Comparison of ENCODE assay signal across 13 cellular contexts in the genomic region with DNA sequence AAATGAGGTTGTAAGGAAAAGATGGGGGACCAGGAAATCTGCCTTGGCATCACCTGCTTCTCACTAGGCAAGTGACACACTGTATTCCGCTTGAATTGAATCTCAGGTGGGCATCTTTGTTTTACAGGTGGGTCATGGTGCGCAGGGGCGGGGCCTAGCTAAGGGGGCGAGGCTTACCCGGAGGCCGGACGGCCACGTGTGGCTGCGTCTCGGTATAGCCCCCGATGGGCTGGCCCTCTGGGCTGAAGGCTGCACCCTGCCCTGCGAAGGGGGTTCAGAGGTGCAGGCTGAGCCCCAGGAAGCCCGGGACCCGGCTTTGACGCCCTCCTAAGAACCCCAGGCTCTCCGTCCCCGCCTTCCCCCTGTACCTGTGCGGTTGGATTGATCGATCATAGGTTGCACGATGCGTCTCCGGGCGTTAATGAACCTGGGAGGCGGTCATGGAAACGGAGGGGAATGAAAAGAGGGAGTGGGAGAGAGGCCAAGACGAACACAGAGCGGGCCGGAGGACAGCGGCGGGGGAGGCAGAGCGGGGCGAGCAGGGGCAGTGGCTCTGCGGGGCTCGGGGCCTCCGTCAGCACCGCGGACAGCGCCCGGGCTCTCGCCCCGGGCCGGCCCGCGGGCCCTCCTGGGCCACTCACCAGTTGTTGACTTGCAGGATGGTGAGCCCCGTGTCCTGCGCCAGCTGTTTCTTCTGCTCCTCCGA. TPM values are rescaled to one million over a fixed set of nuclear protein-coding genes. Genes with fewer than 3 reads are reported as not detected.
DNase-seq lines count a peak whose midpoint lies in the region; ATAC-seq and TF ChIP-seq lines count a peak whose summit lies in the region.
"Had no signal": no experiment of that assay in that cellular context is flagged by ENCODE, and none has a peak within 500 bp of the region (broad histone marks: within the 10 kb centered on the region; RNA-seq: fewer than 3 reads in every experiment).

No MANE protein-coding gene starts in this region.

- WGBS in H9 (ENCODE audit: extremely low coverage, insufficient read length, low lambda C conversion rate) = no CpG with 5 or more reads among the region's 47 CpGs
- 18% methylated on average over 47 of the region's 47 CpGs for WGBS in liver

- H3K4me3 Mint-ChIP-seq in CD8-positive, alpha-beta T cell = no peak overlapping the region
- peak overlapping the region; percentile 51 to 81 for H3K4me3 Mint-ChIP-seq in H9
- no peak overlapping the region for H3K4me3 Mint-ChIP-seq in activated naive CD8-positive, alpha-beta T cell treated with anti-CD3 and anti-CD28 coated beads, Interleukin-2, amount 50 U/mL, for 24 hours
- H3K4me3 Mint-ChIP-seq: CD4-positive, alpha-beta memory T cell had no signal

- no peak overlapping the region for H3K27ac Mint-ChIP-seq in CD8-positive, alpha-beta T cell
- H3K27ac Mint-ChIP-seq in H9 = no peak overlapping the region; a peak in 2 of 7 replicates
- H3K27ac Mint-ChIP-seq in activated naive CD8-positive, alpha-beta T cell treated with anti-CD3 and anti-CD28 coated beads, Interleukin-2, amount 50 U/mL, for 24 hours = no peak overlapping the region
- H3K27ac Mint-ChIP-seq: CD4-positive, alpha-beta memory T cell had no signal

- no peak for TF ChIP-seq CTCF in CD8-positive, alpha-beta T cell (IDR thresholded peaks at IDR 0.05)
- TF ChIP-seq CTCF in H9 (conservative IDR thresholded peaks at IDR 0.05) (no peak), liver (IDR thresholded peaks at IDR 0.05; ENCODE audit: low read depth, low read length, missing input control) (no peak)

- no peak overlapping the region for H4K5ac ChIP-seq in H9 (ENCODE audit: insufficient read length, low read depth, low read length)

- CTCF ChIA-PET in CD8-positive, alpha-beta T cell (lab: Charles Lee) = no interaction called here

- no peak overlapping the region for H3K4me3 ChIP-seq in CD8-positive, alpha-beta T cell (ENCODE audit: low read depth, low read length)
- no peak overlapping the region for H3K4me3 ChIP-seq in liver (ENCODE audit: low read depth in 1 of 3, low read length in 3 of 3)
- H3K4me3 ChIP-seq: tibial nerve had no signal

- H3K23me2 ChIP-seq in H9 (ENCODE audit: insufficient read length, low read depth, low read length, poor library complexity, severe bottlenecking) = peaks cover 4% of the 10 kb centered on the region

- no peak overlapping the region for H3K18ac ChIP-seq in H9 (ENCODE audit: insufficient read length, low read depth, low read length)

- H3K4me2 ChIP-seq in H9 (ENCODE audit: insufficient read depth, insufficient read length, low read length) = peak overlapping the region; percentile 94

- H2BK15ac ChIP-seq in H9 (ENCODE audit: low read depth, low read length) = no peak overlapping the region

- H3K27me3 ChIP-seq in CD8-positive, alpha-beta T cell (ENCODE audit: insufficient read depth, low read length) = no peaks in the 10 kb centered on the region
- no peaks in the 10 kb centered on the region for H3K27me3 ChIP-seq in H9 (ENCODE audit: insufficient read depth, low read length)
- H3K27me3 ChIP-seq in liver (ENCODE audit: control insufficient read depth in 4 of 4, insufficient read depth in 4 of 4, low read length in 3 of 4) = peaks cover 0 to 7% (median 2%) of the 10 kb centered on the region in 4 donors

- no peak overlapping the region for H3K56ac ChIP-seq in H9 (ENCODE audit: insufficient read length, low read depth, low read length)

- H3K4me1 ChIP-seq in CD8-positive, alpha-beta T cell (ENCODE audit: insufficient read depth, low read length) = no peaks in the 10 kb centered on the region
- no peaks in the 10 kb centered on the region; the same call in 1 of the 2 replicates for H3K4me1 ChIP-seq in H9 (ENCODE audit: insufficient read depth, low read length)
- H3K4me1 ChIP-seq in liver (ENCODE audit: control insufficient read depth in 4 of 4, insufficient read depth in 4 of 4, low read length in 3 of 4) = no peaks in the 10 kb centered on the region
- H3K4me1 ChIP-seq: tibial nerve had no signal

- no peaks in the 10 kb centered on the region for H3K79me2 ChIP-seq in H9 (ENCODE audit: insufficient read depth, low read length)

- H3K9ac ChIP-seq in H9 (ENCODE audit: extremely low read depth, insufficient read length, low read length) (no peak overlapping the region), liver (ENCODE audit: low read depth in 1 of 2, low read length in 2 of 2) (no peak overlapping the region)

- intact Hi-C loops in CD8-positive, alpha-beta T cell (cut with DNase I, micrococcal nuclease) = no loop called here

- no peaks in the 10 kb centered on the region for H3K36me3 Mint-ChIP-seq in CD8-positive, alpha-beta T cell
- H3K36me3 Mint-ChIP-seq in H9 (ENCODE audit: insufficient read depth in 1 of 3, low read depth in 3 of 3) = peaks cover 5 to 17% (median 7%) of the 10 kb centered on the region in 3 experiments; a peak in 6 of 7 replicates
- no peaks in the 10 kb centered on the region for H3K36me3 Mint-ChIP-seq in activated naive CD8-positive, alpha-beta T cell treated with anti-CD3 and anti-CD28 coated beads, Interleukin-2, amount 50 U/mL, for 24 hours (ENCODE audit: low read depth)

- TF ChIP-seq RAD21 in liver (IDR thresholded peaks at IDR 0.05) = no peak

- no peak overlapping the region for H2AFZ ChIP-seq in H9 (ENCODE audit: low read length)

- H4K8ac ChIP-seq in H9 (replicated peaks; ENCODE audit: insufficient read length, low read depth, low read length) = no peak overlapping the region

- ATAC-seq in CD8-positive, alpha-beta T cell = peak; percentile 40
- ATAC-seq in activated naive CD8-positive, alpha-beta T cell treated with anti-CD3 and anti-CD28 coated beads, Interleukin-2, amount 50 U/mL, for 24 hours = peak; percentile 48
- no peak for ATAC-seq in GM19324 (IDR thresholded peaks at IDR 0.05; ENCODE audit: low FRiP score, unreplicated experiment)

- no peaks in the 10 kb centered on the region for H4K20me1 ChIP-seq in H9 (ENCODE audit: control insufficient read depth, insufficient read depth, insufficient read length)

- H3K27ac ChIP-seq in CD8-positive, alpha-beta T cell (ENCODE audit: low read depth, low read length) = no peak overlapping the region
- H3K27ac ChIP-seq in H9 (ENCODE audit: insufficient read length, low read depth, low read length) (no peak overlapping the region), liver (ENCODE audit: low read depth in 1 of 2, low read length in 2 of 2) (no peak overlapping the region)
- H3K27ac ChIP-seq: tibial nerve had no signal

- peaks cover 4% of the 10 kb centered on the region for H3K4me1 Mint-ChIP-seq in CD8-positive, alpha-beta T cell (ENCODE audit: low read depth)
- peaks cover 6 to 12% of the 10 kb centered on the region in 2 experiments for H3K4me1 Mint-ChIP-seq in H9
- H3K4me1 Mint-ChIP-seq in activated naive CD8-positive, alpha-beta T cell treated with anti-CD3 and anti-CD28 coated beads, Interleukin-2, amount 50 U/mL, for 24 hours = no peaks in the 10 kb centered on the region

- H3K27me3 Mint-ChIP-seq in CD8-positive, alpha-beta T cell (ENCODE audit: low read depth) = peaks cover 46% of the 10 kb centered on the region
- H3K27me3 Mint-ChIP-seq in H9 (ENCODE audit: low read depth) = peaks cover 5% of the 10 kb centered on the region
- peaks cover 52% of the 10 kb centered on the region for H3K27me3 Mint-ChIP-seq in activated naive CD8-positive, alpha-beta T cell treated with anti-CD3 and anti-CD28 coated beads, Interleukin-2, amount 50 U/mL, for 24 hours

- no peak overlapping the region for H2BK120ac ChIP-seq in H9 (ENCODE audit: low read depth, low read length, poor library complexity, severe bottlenecking)

- no peak overlapping the region for H2BK20ac ChIP-seq in H9 (ENCODE audit: low read depth, low read length, poor library complexity, severe bottlenecking)

- H3K9me3 ChIP-seq in CD8-positive, alpha-beta T cell (ENCODE audit: low read length) = no peaks in the 10 kb centered on the region
- H3K9me3 ChIP-seq in H9 (ENCODE audit: control insufficient read depth, low read depth, low read length) (no peaks in the 10 kb centered on the region), liver (ENCODE audit: control insufficient read depth in 4 of 4, low read length in 3 of 4) (no peaks in the 10 kb centered on the region)
- H3K9me3 ChIP-seq: tibial nerve had no signal

- H4K91ac ChIP-seq in H9 (ENCODE audit: insufficient read length, low read depth, low read length) = no peak overlapping the region

- no peak overlapping the region for H3K4ac ChIP-seq in H9 (ENCODE audit: low read depth, low read length)

- H2AK5ac ChIP-seq in H9 (ENCODE audit: insufficient read length, low read length) = no peak overlapping the region

- no peak overlapping the region for H3K14ac ChIP-seq in H9 (ENCODE audit: insufficient read depth, low read length)

- no peaks in the 10 kb centered on the region for H3K9me3 Mint-ChIP-seq in CD8-positive, alpha-beta T cell
- H3K9me3 Mint-ChIP-seq in H9 = no peaks in the 10 kb centered on the region; a peak in 2 of 5 replicates
- no peaks in the 10 kb centered on the region for H3K9me3 Mint-ChIP-seq in activated naive CD8-positive, alpha-beta T cell treated with anti-CD3 and anti-CD28 coated beads, Interleukin-2, amount 50 U/mL, for 24 hours

- H3K79me1 ChIP-seq in H9 (ENCODE audit: insufficient read depth, low read depth, low read length, poor library complexity, severe bottlenecking) = no peaks in the 10 kb centered on the region

- H3K23ac ChIP-seq in H9 (ENCODE audit: insufficient read length, low read depth, low read length) = no peak overlapping the region

- no peak for DNase-seq in CD8-positive, alpha-beta T cell
- DNase-seq in H9 (peak; percentile 80), NCI-H524 treated with DMSO at 0.1 percent for 48 hours (lab: John Stamatoyannopoulos, UW) (no peak), HCEC 1CT (no peak), activated gamma-delta T cell (lab: John Stamatoyannopoulos, UW) (no peak)
- DNase-seq in activated naive CD8-positive, alpha-beta T cell treated with anti-CD3 and anti-CD28 coated beads, Interleukin-2, amount 50 U/mL, for 24 hours = no peak
- DNase-seq: CD4-positive, alpha-beta memory T cell; foreskin melanocyte; mesenchymal stem cell; NCI-H1694 had no signal

- H3T11ph ChIP-seq in H9 (ENCODE audit: low read length) = no peak overlapping the region

- no peak overlapping the region for H2BK5ac ChIP-seq in H9 (ENCODE audit: insufficient read length, low read length)

- H2BK12ac ChIP-seq in H9 (ENCODE audit: insufficient read length, low read depth, low read length) = no peak overlapping the region

- no peaks in the 10 kb centered on the region for H3K36me3 ChIP-seq in CD8-positive, alpha-beta T cell (ENCODE audit: insufficient read depth, low read length)
- H3K36me3 ChIP-seq in liver (ENCODE audit: control insufficient read depth in 4 of 4, insufficient read depth in 3 of 4, low read depth in 1 of 4, low read length in 3 of 4) = no peaks in the 10 kb centered on the region

- POLR2A ChIA-PET in CD8-positive, alpha-beta T cell (lab: Charles Lee) = no interaction called here

TF ChIP-seq in liver, 16 proteins besides CTCF, POLR2A, EP300 and RAD21 (continues in another document):
- TF ChIP-seq GABPA (IDR thresholded peaks at IDR 0.05 in 1 of 2, conservative IDR thresholded peaks at IDR 0.05 in 1 of 2) = no peak
- no peak for TF ChIP-seq HNF4A (conservative IDR thresholded peaks at IDR 0.05)

RNA-seq across cellular contexts. Expression of a gene that starts 12.5 kb away (rescaled TPM):
- not detected for total RNA-seq in CD8-positive, alpha-beta T cell
- total RNA-seq in H9 (2021) = 43.8 and 44.0 TPM in 2 replicates
- total RNA-seq in liver = 1 to 10 TPM in 1 of 2 donors, under 1 TPM in 1; 0.79 to 1.3 TPM
- under 1 TPM; 0.50 to 0.99 TPM for polyA plus RNA-seq in liver

RNA-seq across cellular contexts. Expression of a gene that starts 57.7 kb away (rescaled TPM):
- total RNA-seq in CD8-positive, alpha-beta T cell = 1 to 10 TPM; 7.7 to 8.1 TPM
- total RNA-seq in H9 (2021) (38.2 and 38.3 TPM in 2 replicates), liver (10 to 100 TPM in 1 of 2 donors, 1 to 10 TPM in 1; 6.2 to 11.6 TPM)
- polyA plus RNA-seq in liver = 1 to 10 TPM; 3.1 to 6.1 TPM

Comparison
In these comparisons a context has a peak if more than half of its experiments do, and no peak if none do; other contexts are left out.
1. H3K4me3 Mint-ChIP-seq: peak in H9 (2 of 2); none in CD8-positive, alpha-beta T cell (single experiment) and activated naive CD8-positive, alpha-beta T cell treated with anti-CD3 and anti-CD28 coated beads, Interleukin-2, amount 50 U/mL, for 24 hours (single experiment).
2. RNA of a gene that starts 12.5 kb away (total RNA-seq): 43.8 to 44.0 TPM in H9; 0.79 to 1.3 TPM in liver and not detected in CD8-positive, alpha-beta T cell; every median in the first group is over 10 times any median in the second.